8 cellular contexts compared by ENCODE assay signal in the genomic region with DNA sequence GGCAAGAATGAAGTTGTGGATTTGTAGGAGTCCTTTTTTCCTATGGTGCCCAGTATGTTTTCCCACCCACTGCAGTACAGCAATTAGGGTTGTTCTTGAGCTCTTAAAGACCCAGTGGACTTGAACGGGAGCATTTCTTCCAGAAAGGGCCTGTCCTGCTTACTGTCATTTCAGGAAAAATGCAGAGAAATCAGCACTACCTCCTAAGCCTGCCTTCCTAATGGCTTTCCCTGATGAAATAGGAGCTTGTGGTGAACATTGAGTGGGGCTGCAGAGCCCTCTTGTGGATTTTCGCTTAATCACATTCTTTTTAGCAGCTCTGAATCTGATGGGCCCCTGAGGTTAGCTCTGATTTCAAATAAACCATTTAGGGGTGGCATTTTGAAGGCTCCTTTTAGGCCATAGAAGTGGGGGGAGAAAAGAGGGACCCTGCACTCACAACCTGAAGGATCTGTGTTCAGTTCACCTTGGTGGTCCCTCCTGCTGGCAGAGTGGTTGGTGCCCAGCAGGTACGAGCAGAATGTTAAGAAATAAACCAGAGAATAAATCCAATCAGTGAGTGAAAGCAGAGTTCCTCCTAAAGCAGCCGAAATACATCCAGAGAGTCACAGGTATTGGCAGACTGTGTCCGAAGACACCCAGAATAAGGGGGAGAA.
DNase-seq lines count a peak whose midpoint lies in the region; ATAC-seq, FAIRE-seq and TF ChIP-seq lines count a peak whose summit lies in the region.

No MANE protein-coding gene starts in this region.

- H3K4me1 Mint-ChIP-seq in activated naive CD8-positive, alpha-beta T cell treated with anti-CD3 and anti-CD28 coated beads, Interleukin-2, amount 10 ng/mL, durations not matched to agents 7 days and 5 days, result peaks cover 13% of the 10 kb centered on the region

- 37 to 42% methylated on average over 5 of the region's 5 CpGs for WGBS in pancreas, 2 donors

- peaks cover 2% of the 10 kb centered on the region for H3K9me3 Mint-ChIP-seq in activated naive CD8-positive, alpha-beta T cell treated with anti-CD3 and anti-CD28 coated beads, Interleukin-2, amount 10 ng/mL, durations not matched to agents 7 days and 5 days

- H3K27me3 ChIP-seq in pancreas, result no peaks in the 10 kb centered on the region

- FAIRE-seq in pancreas (lab: Jason Lieb, UNC), result peak; percentile 17

- no peaks in the 10 kb centered on the region for H3K27me3 Mint-ChIP-seq in activated naive CD8-positive, alpha-beta T cell treated with anti-CD3 and anti-CD28 coated beads, Interleukin-2, amount 10 ng/mL, durations not matched to agents 7 days and 5 days

- H3K36me3 ChIP-seq in pancreas, result no peaks in the 10 kb centered on the region

- intact Hi-C loops in head of caudate nucleus (cut with DNase I), result loop anchor here (5.0 kb wide), 3 partner anchors 120 to 630 kb away; no protein-coding TSS in a partner anchor
- intact Hi-C loops in pancreas (cut with DNase I), result loop anchor here in 2 of 3 donors (5.0 to 10.0 kb wide), 2 partner anchors 248 to 250 kb away; no protein-coding TSS in a partner anchor

- POLR2A ChIA-PET in activated naive CD8-positive, alpha-beta T cell treated with anti-CD3 and anti-CD28 coated beads, Interleukin-2, amount 10 ng/mL, durations not matched to agents 7 days and 5 days (lab: Charles Lee), result interaction anchor here (0.6 to 1.8 kb wide), 7 partner anchors 38 to 245 kb away, joined by 3 to 11 read pairs (median 5); a partner anchor contains a TSS

- H3K4me3 Mint-ChIP-seq in activated naive CD8-positive, alpha-beta T cell treated with anti-CD3 and anti-CD28 coated beads, Interleukin-2, amount 10 ng/mL, durations not matched to agents 7 days and 5 days, result no peak overlapping the region

- peak; percentile 78 for DNase-seq in ELF-1 (ENCODE audit: low read depth, low spot score)
- DNase-seq in LHCN-M2 (ENCODE audit: low read depth), result peak; percentile 84
- peak; percentile 46 for DNase-seq in RPMI8226
- DNase-seq in activated naive CD8-positive, alpha-beta T cell treated with anti-CD3 and anti-CD28 coated beads, Interleukin-2, amount 10 ng/mL, durations not matched to agents 7 days and 5 days, result no peak
- peak in 41 of 42 donors; percentile 32 to 87 (median 68) for DNase-seq in head of caudate nucleus
- DNase-seq in pancreas, result peak in 3 of 6 donors; percentile 33 to 69 (median 36)
- DNase-seq in effector CD8-positive, alpha-beta T cell (lab: John Stamatoyannopoulos, UW), result no peak

- peak; percentile 31 to 72 (median 51) for TF ChIP-seq CTCF in pancreas (IDR thresholded peaks at IDR 0.05)

- H3K4me1 ChIP-seq in pancreas, result peaks cover 3 to 9% (median 7%) of the 10 kb centered on the region in 3 donors

- ATAC-seq in GM21619 (IDR thresholded peaks at IDR 0.05; ENCODE audit: unreplicated experiment), result peak; percentile 75
- peak; percentile 56 for ATAC-seq in activated naive CD8-positive, alpha-beta T cell treated with anti-CD3 and anti-CD28 coated beads, Interleukin-2, amount 10 ng/mL, durations not matched to agents 7 days and 5 days (ENCODE audit: low read depth)
- peak; percentile 85 to 91 (median 91) for ATAC-seq in pancreas

- H3K36me3 Mint-ChIP-seq in activated naive CD8-positive, alpha-beta T cell treated with anti-CD3 and anti-CD28 coated beads, Interleukin-2, amount 10 ng/mL, durations not matched to agents 7 days and 5 days, result peaks cover 4% of the 10 kb centered on the region

- H3K9me3 ChIP-seq in pancreas, result no peaks in the 10 kb centered on the region

- H3K27ac Mint-ChIP-seq in activated naive CD8-positive, alpha-beta T cell treated with anti-CD3 and anti-CD28 coated beads, Interleukin-2, amount 10 ng/mL, durations not matched to agents 7 days and 5 days, result peak overlapping the region; percentile 19

- no peak overlapping the region for H3K27ac ChIP-seq in pancreas

- no peak overlapping the region for H3K4me3 ChIP-seq in pancreas

Comparison
In these comparisons a context has a peak if more than half of its experiments do, and no peak if none do; other contexts are left out.
1. DNase-seq: peak in ELF-1 (single experiment), LHCN-M2 (single experiment), RPMI8226 (single experiment) and head of caudate nucleus (41 of 42); none in activated naive CD8-positive, alpha-beta T cell treated with anti-CD3 and anti-CD28 coated beads, Interleukin-2, amount 10 ng/mL, durations not matched to agents 7 days and 5 days (single experiment) and effector CD8-positive, alpha-beta T cell (single experiment).
2. Peak in every context shown above with its lines, with median percentiles within 50 percentile points of each other: ATAC-seq.